ENCODE assay signal across 1 cellular context in the genomic region with DNA sequence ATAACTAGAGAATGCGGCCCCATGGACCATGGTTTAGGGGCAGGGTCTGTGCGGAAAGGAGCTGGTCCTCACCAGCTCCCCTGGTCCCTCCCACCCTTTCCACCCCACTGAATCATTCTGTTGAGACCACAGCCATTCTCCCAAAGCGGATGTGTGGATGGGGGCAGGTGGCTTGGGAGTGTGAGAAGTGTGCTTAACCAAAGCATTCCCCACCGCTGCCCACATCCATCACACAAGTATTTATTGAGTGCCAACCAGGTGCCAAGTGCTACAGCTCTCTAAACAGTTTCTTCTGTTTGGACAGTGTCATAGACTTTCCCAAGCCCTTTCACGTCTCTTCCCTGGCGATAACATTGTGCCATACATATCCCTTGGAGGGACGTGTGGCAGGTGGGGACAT.
TF ChIP-seq lines count a peak whose summit lies in the region.

No MANE protein-coding gene starts in this region.

TF ChIP-seq in HepG2, 621 proteins besides CTCF, POLR2A, EP300 and RAD21:
- TF ChIP-seq ZNF33A (CRISPR knock-in tag; IDR thresholded peaks at IDR 0.05; ENCODE audit: borderline replicate concordance) (no peak), PITX1 (CRISPR knock-in tag; IDR thresholded peaks at IDR 0.05) (no peak), HIVEP1 (CRISPR knock-in tag; IDR thresholded peaks at IDR 0.05) (no peak), ZNF7 (CRISPR knock-in tag; IDR thresholded peaks at IDR 0.05) (no peak), KLF11 (CRISPR knock-in tag; IDR thresholded peaks at IDR 0.05) (no peak), KLF6 (CRISPR knock-in tag; IDR thresholded peaks at IDR 0.05) (no peak), HNRNPK (IDR thresholded peaks at IDR 0.05; ENCODE audit: low read depth, low read length, poor library complexity, severe bottlenecking) (no peak), ZNF780A (CRISPR knock-in tag; IDR thresholded peaks at IDR 0.05) (no peak)
- TF ChIP-seq, protein P1, sequence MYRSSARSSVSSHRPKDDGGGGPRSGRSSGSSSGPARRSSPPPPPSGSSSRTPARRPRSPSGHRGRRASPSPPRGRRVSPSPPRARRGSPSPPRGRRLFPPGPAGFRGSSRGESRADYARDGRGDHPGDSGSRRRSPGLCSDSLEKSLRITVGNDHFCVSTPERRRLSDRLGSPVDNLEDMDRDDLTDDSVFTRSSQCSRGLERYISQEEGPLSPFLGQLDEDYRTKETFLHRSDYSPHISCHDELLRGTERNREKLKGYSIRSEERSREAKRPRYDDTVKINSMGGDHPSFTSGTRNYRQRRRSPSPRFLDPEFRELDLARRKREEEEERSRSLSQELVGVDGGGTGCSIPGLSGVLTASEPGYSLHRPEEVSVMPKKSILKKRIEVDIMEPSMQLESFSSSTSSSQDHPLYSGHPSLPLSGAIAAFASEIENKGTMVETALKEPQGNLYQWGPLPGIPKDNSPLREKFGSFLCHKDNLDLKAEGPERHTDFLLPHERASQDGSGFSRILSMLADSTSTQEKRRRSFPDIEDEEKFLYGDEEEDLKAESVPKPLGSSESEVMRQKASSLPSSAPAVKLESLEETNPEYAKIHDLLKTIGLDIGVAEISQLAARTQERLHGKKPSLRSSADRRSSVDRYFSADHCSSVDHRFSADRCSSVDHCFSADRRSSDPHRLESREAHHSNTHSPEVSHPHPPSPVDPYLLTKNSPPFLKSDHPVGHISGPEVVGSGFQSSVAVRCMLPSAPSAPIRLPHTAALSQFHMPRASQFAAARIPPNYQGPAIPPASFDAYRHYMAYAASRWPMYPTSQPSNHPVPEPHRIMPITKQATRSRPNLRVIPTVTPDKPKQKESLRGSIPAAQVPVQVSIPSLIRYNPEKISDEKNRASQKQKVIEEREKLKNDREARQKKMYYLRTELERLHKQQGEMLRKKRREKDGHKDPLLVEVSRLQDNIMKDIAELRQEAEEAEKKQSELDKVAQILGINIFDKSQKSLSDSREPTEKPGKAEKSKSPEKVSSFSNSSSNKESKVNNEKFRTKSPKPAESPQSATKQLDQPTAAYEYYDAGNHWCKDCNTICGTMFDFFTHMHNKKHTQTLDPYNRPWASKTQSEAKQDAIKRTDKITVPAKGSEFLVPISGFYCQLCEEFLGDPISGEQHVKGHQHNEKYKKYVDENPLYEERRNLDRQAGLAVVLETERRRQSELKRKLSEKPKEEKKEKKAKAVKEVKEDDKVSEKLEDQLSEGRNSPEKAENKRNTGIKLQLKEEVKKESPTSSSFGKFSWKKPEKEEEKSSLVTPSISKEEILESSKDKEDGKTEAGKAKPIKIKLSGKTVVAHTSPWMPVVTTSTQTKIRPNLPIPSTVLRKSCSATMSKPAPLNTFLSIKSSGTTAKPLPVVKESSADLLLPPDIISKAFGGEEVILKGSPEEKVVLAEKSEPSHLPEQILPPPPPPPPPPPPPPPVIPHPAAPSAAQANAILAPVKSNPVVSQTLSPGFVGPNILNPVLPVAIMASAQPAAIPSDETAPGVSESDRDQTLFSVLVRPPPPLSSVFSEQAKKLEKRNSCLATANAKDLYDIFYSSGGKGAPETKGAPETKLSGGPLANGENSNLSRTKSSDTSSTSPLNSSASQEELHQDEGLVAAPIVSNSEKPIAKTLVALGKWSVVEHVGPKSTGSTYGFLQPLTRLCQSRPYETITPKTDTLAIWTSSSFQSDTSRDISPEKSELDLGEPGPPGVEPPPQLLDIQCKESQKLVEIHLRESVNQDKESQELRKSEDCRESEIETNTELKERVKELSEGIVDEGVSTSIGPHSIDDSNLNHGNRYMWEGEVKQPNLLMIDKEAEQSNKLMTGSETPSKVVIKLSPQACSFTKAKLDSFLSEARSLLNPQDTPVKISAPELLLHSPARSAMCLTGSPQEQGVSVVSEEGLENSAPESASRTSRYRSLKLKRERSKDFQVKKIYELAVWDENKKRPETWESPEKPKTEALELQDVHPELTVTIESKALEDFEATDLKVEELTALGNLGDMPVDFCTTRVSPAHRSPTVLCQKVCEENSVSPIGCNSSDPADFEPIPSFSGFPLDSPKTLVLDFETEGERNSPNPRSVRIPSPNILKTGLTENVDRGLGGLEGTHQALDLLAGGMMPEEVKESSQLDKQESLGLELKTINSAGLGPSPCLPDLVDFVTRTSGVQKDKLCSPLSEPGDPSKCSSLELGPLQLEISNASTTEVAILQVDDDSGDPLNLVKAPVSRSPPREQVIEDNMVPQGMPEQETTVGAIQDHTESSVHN (CRISPR knock-in tag; IDR thresholded peaks at IDR 0.05) = no peak
- TF ChIP-seq, protein P2, sequence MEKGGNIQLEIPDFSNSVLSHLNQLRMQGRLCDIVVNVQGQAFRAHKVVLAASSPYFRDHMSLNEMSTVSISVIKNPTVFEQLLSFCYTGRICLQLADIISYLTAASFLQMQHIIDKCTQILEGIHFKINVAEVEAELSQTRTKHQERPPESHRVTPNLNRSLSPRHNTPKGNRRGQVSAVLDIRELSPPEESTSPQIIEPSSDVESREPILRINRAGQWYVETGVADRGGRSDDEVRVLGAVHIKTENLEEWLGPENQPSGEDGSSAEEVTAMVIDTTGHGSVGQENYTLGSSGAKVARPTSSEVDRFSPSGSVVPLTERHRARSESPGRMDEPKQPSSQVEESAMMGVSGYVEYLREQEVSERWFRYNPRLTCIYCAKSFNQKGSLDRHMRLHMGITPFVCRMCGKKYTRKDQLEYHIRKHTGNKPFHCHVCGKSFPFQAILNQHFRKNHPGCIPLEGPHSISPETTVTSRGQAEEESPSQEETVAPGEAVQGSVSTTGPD (CRISPR knock-in tag; IDR thresholded peaks at IDR 0.05) = no peak
- TF ChIP-seq, protein P3, sequence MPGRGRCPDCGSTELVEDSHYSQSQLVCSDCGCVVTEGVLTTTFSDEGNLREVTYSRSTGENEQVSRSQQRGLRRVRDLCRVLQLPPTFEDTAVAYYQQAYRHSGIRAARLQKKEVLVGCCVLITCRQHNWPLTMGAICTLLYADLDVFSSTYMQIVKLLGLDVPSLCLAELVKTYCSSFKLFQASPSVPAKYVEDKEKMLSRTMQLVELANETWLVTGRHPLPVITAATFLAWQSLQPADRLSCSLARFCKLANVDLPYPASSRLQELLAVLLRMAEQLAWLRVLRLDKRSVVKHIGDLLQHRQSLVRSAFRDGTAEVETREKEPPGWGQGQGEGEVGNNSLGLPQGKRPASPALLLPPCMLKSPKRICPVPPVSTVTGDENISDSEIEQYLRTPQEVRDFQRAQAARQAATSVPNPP (CRISPR knock-in tag; IDR thresholded peaks at IDR 0.05) = no peak
- TF ChIP-seq, protein P4, sequence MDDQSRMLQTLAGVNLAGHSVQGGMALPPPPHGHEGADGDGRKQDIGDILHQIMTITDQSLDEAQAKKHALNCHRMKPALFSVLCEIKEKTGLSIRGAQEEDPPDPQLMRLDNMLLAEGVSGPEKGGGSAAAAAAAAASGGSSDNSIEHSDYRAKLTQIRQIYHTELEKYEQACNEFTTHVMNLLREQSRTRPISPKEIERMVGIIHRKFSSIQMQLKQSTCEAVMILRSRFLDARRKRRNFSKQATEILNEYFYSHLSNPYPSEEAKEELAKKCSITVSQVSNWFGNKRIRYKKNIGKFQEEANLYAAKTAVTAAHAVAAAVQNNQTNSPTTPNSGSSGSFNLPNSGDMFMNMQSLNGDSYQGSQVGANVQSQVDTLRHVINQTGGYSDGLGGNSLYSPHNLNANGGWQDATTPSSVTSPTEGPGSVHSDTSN (CRISPR knock-in tag; IDR thresholded peaks at IDR 0.05; ENCODE audit: borderline replicate concordance) = no peak
